In genomic region chr2:113273031-113273551, GRCh38 we compare ENCODE assay signal across 9 cellular contexts. TPM values are rescaled to one million over a fixed set of nuclear protein-coding genes. Genes with fewer than 3 reads are reported as not detected.
A peak's percentile ranks its signal among the peaks of the same experiment; 100 is the strongest.
DNase-seq lines count a peak whose midpoint lies in the region; ATAC-seq, FAIRE-seq and TF ChIP-seq lines count a peak whose summit lies in the region.
"Had no signal": no experiment of that assay in that cellular context is flagged by ENCODE, and none has a peak within 500 bp of the region (broad histone marks: within the 10 kb centered on the region; RNA-seq: fewer than 3 reads in every experiment).

No MANE protein-coding gene starts in this region.

- H3K9me3 Mint-ChIP-seq in nephron: no peaks in the 10 kb centered on the region

- in situ Hi-C loops in GM12878 (cut with MboI): no loop called here

- POLR2A ChIA-PET in GM12878 (lab: Charles Lee): no interaction called here

- SMC1A ChIA-PET in GM12878 (lab: Charles Lee; ENCODE audit: uncharacterized antibody, unreplicated experiment): interaction anchor here (0.7 to 1.0 kb wide), 2 partner anchors 69 to 102 kb away, joined by 3 read pairs; no protein-coding TSS in a partner anchor

- peak overlapping the region; percentile 51 to 90 (median 86) for H3K4me3 Mint-ChIP-seq in nephron

- peak; percentile 45; the same call in 2 of the 3 replicates for TF ChIP-seq CTCF in GM12872 (IDR thresholded peaks at IDR 0.05; ENCODE audit: insufficient read depth, low read depth, low read length)
- peak in 2 of 3 experiments; percentile 12 to 18; a peak in 1 of 6 replicates for TF ChIP-seq CTCF in GM12878 (IDR thresholded peaks at IDR 0.05 in 2 of 3, conservative IDR thresholded peaks at IDR 0.05 in 1 of 3; ENCODE audit: control insufficient read depth in 2 of 3, extremely low read depth in 1 of 3, insufficient read depth in 1 of 3, low read depth in 3 of 3, low read length in 3 of 3)
- TF ChIP-seq CTCF in nephron (IDR thresholded peaks at IDR 0.05; ENCODE audit: unreplicated experiment in 3 of 3): peak; percentile 29 to 43 (median 34)

- H3K9ac ChIP-seq in Karpas-422 (ENCODE audit: low read length): no peak overlapping the region
- no peak overlapping the region for H3K9ac ChIP-seq in GM12878 (ENCODE audit: control insufficient read depth, insufficient read depth, low read length)

- ATAC-seq in GM12878 (peak; percentile 81), HG02610 (IDR thresholded peaks at IDR 0.05; ENCODE audit: unreplicated experiment) (no peak), GM21528 (IDR thresholded peaks at IDR 0.05; ENCODE audit: low FRiP score, unreplicated experiment) (no peak)

- no peaks in the 10 kb centered on the region for H3K36me3 ChIP-seq in Karpas-422 (ENCODE audit: insufficient read depth, low read length)
- no peaks in the 10 kb centered on the region for H3K36me3 ChIP-seq in GM12878 (ENCODE audit: control insufficient read depth in 2 of 2, insufficient read depth in 2 of 2, low read length in 1 of 2)

- peak; percentile 52 for DNase-seq in Karpas-422
- no peak for DNase-seq in GM12878 (ENCODE audit: low read depth, low spot score)
- no peak for DNase-seq in caudate nucleus (lab: John Stamatoyannopoulos, UW)
- no peak for DNase-seq in LoVo (ENCODE audit: low spot score)

- TF ChIP-seq POLR2A in GM12878 (IDR thresholded peaks at IDR 0.05; ENCODE audit: low read depth, low read length): no peak

- H4K20me1 ChIP-seq in Karpas-422 (ENCODE audit: insufficient read depth, low read depth, low read length): no peaks in the 10 kb centered on the region
- H4K20me1 ChIP-seq in GM12878 (ENCODE audit: control insufficient read depth, insufficient read depth): no peaks in the 10 kb centered on the region

- H3K9me2 ChIP-seq in Karpas-422 (replicated peaks; ENCODE audit: insufficient read depth, low read length): no peaks in the 10 kb centered on the region

- peak overlapping the region; percentile 66 to 97 (median 69) for H3K27ac Mint-ChIP-seq in nephron

- peaks cover 21% of the 10 kb centered on the region for H3K4me1 Mint-ChIP-seq in nephron

- no peak overlapping the region for H3K4me2 ChIP-seq in Karpas-422 (ENCODE audit: low read depth, low read length, poor library complexity, severe bottlenecking)
- H3K4me2 ChIP-seq in GM12878 (ENCODE audit: control insufficient read depth, insufficient read depth): 0 out of 2 replicates have a peak overlapping the region, but pooled peaks have one; percentile 19

- H3K27ac ChIP-seq in Karpas-422 (ENCODE audit: low read length) (no peak overlapping the region), GM12878 (ENCODE audit: control insufficient read depth, insufficient read depth) (no peak overlapping the region), caudate nucleus (ENCODE audit: low read depth, low read length) (no peak overlapping the region)

- H3K9me3 ChIP-seq in Karpas-422 (ENCODE audit: low read length) (no peaks in the 10 kb centered on the region), GM12878 (replicated peaks; ENCODE audit: control insufficient read depth, insufficient read depth, low read length) (no peaks in the 10 kb centered on the region)

- no peak for TF ChIP-seq EP300 in GM12878 (IDR thresholded peaks at IDR 0.05; ENCODE audit: borderline replicate concordance in 1 of 2, control insufficient read depth in 1 of 2, low read depth in 2 of 2, low read length in 2 of 2)

- no peaks in the 10 kb centered on the region for H3K27me3 ChIP-seq in Karpas-422 (ENCODE audit: low read length)
- peaks cover 8 to 11% of the 10 kb centered on the region in 2 experiments for H3K27me3 ChIP-seq in GM12878 (replicated peaks in 1 of 2; ENCODE audit: control insufficient read depth in 2 of 2, insufficient read depth in 2 of 2, low read length in 1 of 2)

- TF ChIP-seq RAD21 in GM12878 (IDR thresholded peaks at IDR 0.05; ENCODE audit: insufficient read depth, low read depth, low read length): no peak

- RAD21 ChIA-PET in GM12878 (lab: Charles Lee; ENCODE audit: unreplicated experiment): interaction anchor here (1.0 kb wide), 1 partner anchor 116 kb away, joined by 3 read pairs; no protein-coding TSS in a partner anchor

- FAIRE-seq in GM12878 (lab: Jason Lieb, UNC): peak; percentile 35
- FAIRE-seq: colon had no signal

- WGBS in GM12878 (ENCODE audit: insufficient coverage, insufficient replicate concordance, low lambda C conversion rate, missing lambda C conversion rate): 1% methylated on average over 8 of the region's 8 CpGs

- no peak overlapping the region for H3K4me3 ChIP-seq in Karpas-422 (ENCODE audit: low read length)
- no peak overlapping the region for H3K4me3 ChIP-seq in GM12878

- H3K79me2 ChIP-seq in Karpas-422 (ENCODE audit: low read length): no peaks in the 10 kb centered on the region
- no peaks in the 10 kb centered on the region for H3K79me2 ChIP-seq in GM12878 (ENCODE audit: control insufficient read depth, insufficient read depth, low read length)

- intact Hi-C loops in GM12878 (cut with micrococcal nuclease; ENCODE audit: unreplicated experiment): no loop called here

- H3K4me1 ChIP-seq in Karpas-422 (ENCODE audit: low read length) (no peaks in the 10 kb centered on the region), GM12878 (ENCODE audit: control insufficient read depth, insufficient read depth, low read length) (no peaks in the 10 kb centered on the region)

- H3K36me3 Mint-ChIP-seq in nephron (ENCODE audit: low read depth): peaks cover 30% of the 10 kb centered on the region

- H2AFZ ChIP-seq in Karpas-422 (ENCODE audit: low read length) (no peak overlapping the region), GM12878 (ENCODE audit: control insufficient read depth, low read depth, low read length) (no peak overlapping the region)

- CTCF ChIA-PET in GM12878 (lab: Yijun Ruan, JAX): interaction anchor here (0.5 to 1.6 kb wide), 4 partner anchors 118 to 777 kb away, joined by 3 read pairs; no protein-coding TSS in a partner anchor

- H3K27me3 Mint-ChIP-seq in nephron (ENCODE audit: low read depth): peaks cover 96% of the 10 kb centered on the region

- BruUV-seq in GM12878 (replicated peaks; lab: Mats Ljungman, UMichigan): no TSS peak

TF ChIP-seq in GM12878, 131 proteins besides CTCF, POLR2A, EP300 and RAD21 (continues in another document):
- TF ChIP-seq MYB (IDR thresholded peaks at IDR 0.05; ENCODE audit: borderline replicate concordance, low read depth, low read length): no peak
- TF ChIP-seq CEBPZ (IDR thresholded peaks at IDR 0.05; ENCODE audit: low read depth, low read length): no peak
- TF ChIP-seq KLF5 (IDR thresholded peaks at IDR 0.05; ENCODE audit: partially characterized antibody): no peak
- TF ChIP-seq BRCA1 (IDR thresholded peaks at IDR 0.05; ENCODE audit: low read depth, low read length): no peak

RNA-seq across cellular contexts. Expression of gene PAX8, which starts 5.6 kb away (rescaled TPM):
- total RNA-seq in Karpas-422 (2014; rRNA removed; shearing (Covaris generic); ENCODE audit: low replicate concordance): 0.90 and 1.5 TPM in 2 replicates
- 4.0 and 4.6 TPM in 2 replicates for total RNA-seq in GM12878 (2013; cell fraction: nucleolus; rRNA removed)
- total RNA-seq in GM12878 (2014; rRNA removed) (0.51 and 0.87 TPM in 2 replicates), GM12878 (2014; rRNA removed; fragmentation: Illumina TruSeq; extraction: Trizol) (0.45 and 0.64 TPM in 2 replicates), GM12878 (2021) (1.2 and 1.5 TPM in 2 replicates)
- polyA plus RNA-seq in GM12878 (2011; ENCODE audit: low read depth): 2.2 TPM
- polyA plus RNA-seq in GM12878 (2011; rRNA removed) (0.75 and 0.96 TPM in 2 replicates), GM12878 (2014; fragmentation: Illumina TruSeq; extraction: Trizol) (0.97 and 1.0 TPM in 2 replicates), GM12878 (2014; fragmentation: Nextera tagmentation; extraction: Ambion mirVana) (under 1 TPM; 0.16 to 0.40 TPM), GM12878 (2014; rRNA removed) (1.5 and 2.2 TPM in 2 replicates), GM12878 (2016; fragmentation: Nextera tagmentation; extraction: Ambion mirVana) (1 to 10 TPM; 1.5 to 2.5 TPM)
- polyA plus RNA-seq in GM12878 (2011; cell fraction: cytosol; rRNA removed): 1.2 and 1.3 TPM in 2 replicates
- polyA plus RNA-seq in GM12878 (2011; cell fraction: nucleus; rRNA removed): 1.4 and 2.1 TPM in 2 replicates
- 4.6 and 7.6 TPM in 2 replicates for polyA plus RNA-seq in GM12878 (2012)
- polyA minus RNA-seq in GM12878 (2011; rRNA and poly(A)+ RNA removed): 1.1 and 1.2 TPM in 2 replicates
- 0.67 and 0.94 TPM in 2 replicates for polyA minus RNA-seq in GM12878 (2011; cell fraction: cytosol; rRNA and poly(A)+ RNA removed)
- 0.85 and 1.4 TPM in 2 replicates for polyA minus RNA-seq in GM12878 (2011; cell fraction: nucleus; rRNA and poly(A)+ RNA removed)
